8 cellular contexts compared by ENCODE assay signal in the genomic region with DNA sequence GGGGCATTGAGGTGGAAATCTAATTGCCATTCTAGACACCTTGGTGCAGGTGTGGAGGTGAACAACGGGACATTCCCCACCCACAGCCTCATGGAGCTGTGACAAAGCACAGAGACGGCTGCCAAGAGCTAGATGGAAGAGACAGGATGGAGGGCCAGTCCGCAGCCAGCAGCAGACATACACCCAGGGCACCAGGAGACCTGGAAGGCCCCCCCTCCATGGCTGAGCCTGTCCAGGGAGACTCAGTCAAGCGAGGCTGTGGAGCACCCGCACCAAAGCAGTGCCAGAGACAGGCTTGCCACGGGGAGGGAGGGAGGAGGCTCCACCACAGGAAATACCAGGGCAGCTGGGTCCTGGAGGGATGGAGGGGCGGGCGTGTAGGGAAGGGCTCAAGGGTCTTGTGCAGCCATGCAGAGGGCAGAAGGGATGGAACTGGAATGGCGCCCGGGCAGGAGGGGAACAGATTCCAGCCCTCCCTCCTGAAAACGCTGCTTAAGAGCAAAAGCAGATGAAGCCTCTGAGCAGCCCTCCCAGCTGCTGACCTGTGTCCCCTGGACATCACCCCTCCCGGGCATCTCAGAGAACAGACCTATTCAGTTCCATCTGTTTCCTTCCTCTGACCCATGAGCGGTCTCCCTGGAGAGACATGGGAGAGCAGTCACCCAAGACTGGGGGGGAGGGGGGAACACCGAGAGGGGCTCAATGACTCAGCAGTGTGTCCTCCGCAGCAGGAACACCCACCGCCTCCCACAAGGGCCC. TPM values are rescaled to one million over a fixed set of nuclear protein-coding genes. Genes with fewer than 3 reads are reported as not detected.
DNase-seq lines count a peak whose midpoint lies in the region; ATAC-seq and TF ChIP-seq lines count a peak whose summit lies in the region.

No MANE protein-coding gene starts in this region.

- CTCF ChIA-PET in activated B cell treated with CpG ODN at 0.5 μM for 24 hours (lab: Charles Lee), result no interaction called here

- TF ChIP-seq POLR2A in sigmoid colon (IDR thresholded peaks at IDR 0.05), result no peak

- no peaks in the 10 kb centered on the region for H3K36me3 ChIP-seq in heart right ventricle
- no peaks in the 10 kb centered on the region for H3K36me3 ChIP-seq in sigmoid colon

- no peaks in the 10 kb centered on the region for H3K9me3 ChIP-seq in heart right ventricle
- no peaks in the 10 kb centered on the region for H3K9me3 ChIP-seq in sigmoid colon

- H3K27ac Mint-ChIP-seq in activated B cell treated with CpG ODN at 0.5 μM for 24 hours, result peak overlapping the region; percentile 65

- peak; percentile 45 for ATAC-seq in activated B cell treated with CpG ODN at 0.5 μM for 24 hours (ENCODE audit: low read depth)
- peak; percentile 22 to 58 (median 42) for ATAC-seq in heart right ventricle
- no peak for ATAC-seq in HG03108 (IDR thresholded peaks at IDR 0.05; ENCODE audit: unreplicated experiment)
- ATAC-seq in GM18502 (IDR thresholded peaks at IDR 0.05; ENCODE audit: poor library complexity, unreplicated experiment), result no peak

- H3K27me3 Mint-ChIP-seq in activated B cell treated with CpG ODN at 0.5 μM for 24 hours, result no peaks in the 10 kb centered on the region

- DNase-seq in stimulated activated CD4-positive, alpha-beta T cell treated with anti-CD3 and anti-CD28 coated beads, Interleukin-4, amount 100 ng/mL, for 1 hour, result peak; percentile 27
- DNase-seq in stimulated activated CD4-positive, alpha-beta T cell treated with anti-CD3 and anti-CD28 coated beads, Interleukin-2, amount 100 ng/mL, for 24 hours, result no peak
- no peak for DNase-seq in activated B cell treated with CpG ODN at 0.5 μM for 24 hours
- DNase-seq in heart right ventricle, result peak; percentile 38 to 66
- DNase-seq in sigmoid colon, result peak; percentile 78
- DNase-seq in LoVo (ENCODE audit: low spot score), result no peak

- POLR2A ChIA-PET in activated B cell treated with CpG ODN at 0.5 μM for 24 hours (lab: Charles Lee), result interaction anchor here (0.5 to 1.8 kb wide), 6 partner anchors 8 to 675 kb away, joined by 3 to 4 read pairs (median 3); no protein-coding TSS in a partner anchor

- H3K27me3 ChIP-seq in heart right ventricle (no peaks in the 10 kb centered on the region), sigmoid colon (no peaks in the 10 kb centered on the region)

- intact Hi-C loops in activated B cell treated with CpG ODN at 0.5 μM for 24 hours (cut with micrococcal nuclease) (no loop called here), heart right ventricle (cut with DNase I) (no loop called here), sigmoid colon (cut with DNase I) (no loop called here)

- TF ChIP-seq CTCF in activated B cell treated with CpG ODN at 0.5 μM for 24 hours (IDR thresholded peaks at IDR 0.05) (no peak), heart right ventricle (IDR thresholded peaks at IDR 0.05) (no peak), sigmoid colon (IDR thresholded peaks at IDR 0.05) (no peak)

- TF ChIP-seq EP300 in sigmoid colon (IDR thresholded peaks at IDR 0.05), result no peak

- H3K4me1 ChIP-seq in heart right ventricle (peaks cover 28 to 99% (median 76%) of the 10 kb centered on the region in 9 donors), sigmoid colon (peaks cover 2 to 51% (median 41%) of the 10 kb centered on the region in 4 donors)

- peaks cover 8% of the 10 kb centered on the region for H3K36me3 Mint-ChIP-seq in activated B cell treated with CpG ODN at 0.5 μM for 24 hours (ENCODE audit: low read depth)

- peak overlapping the region; percentile 66 to 90 (median 72) for H3K27ac ChIP-seq in heart right ventricle
- peak overlapping the region; percentile 58 to 71 (median 64) for H3K27ac ChIP-seq in sigmoid colon

- H3K4me3 Mint-ChIP-seq in activated B cell treated with CpG ODN at 0.5 μM for 24 hours, result peak overlapping the region; percentile 66

- 7 to 13% methylated on average over 15 to 16 of the region's 16 CpGs for WGBS in heart right ventricle, 2 donors
- WGBS in sigmoid colon, 2 donors, result 26 to 58% methylated on average over 16 of the region's 16 CpGs

- peaks cover 64% of the 10 kb centered on the region for H3K4me1 Mint-ChIP-seq in activated B cell treated with CpG ODN at 0.5 μM for 24 hours

- H3K9me3 Mint-ChIP-seq in activated B cell treated with CpG ODN at 0.5 μM for 24 hours, result no peaks in the 10 kb centered on the region

- H3K4me3 ChIP-seq in heart right ventricle, result peak overlapping the region in 6 of 10 donors; percentile 10 to 24 (median 18)
- peak overlapping the region in 1 of 4 donors; percentile 23 for H3K4me3 ChIP-seq in sigmoid colon

RNA-seq across cellular contexts. Expression of a gene that starts 14.4 kb away (rescaled TPM):
- total RNA-seq in activated B cell treated with CpG ODN at 0.5 μM for 24 hours (81.0 and 86.3 TPM in 2 replicates), heart right ventricle (10 to 100 TPM; 46.9 to 70.1 (median 57.4) TPM), sigmoid colon (10 to 100 TPM; 15.0 to 38.2 (median 17.9) TPM)
- polyA plus RNA-seq in heart right ventricle (10 to 100 TPM; 41.3 to 79.7 TPM), sigmoid colon (10 to 100 TPM; 14.4 to 25.6 (median 15.7) TPM)

RNA-seq across cellular contexts. Expression of a gene that starts 38.6 kb away (rescaled TPM):
- total RNA-seq in activated B cell treated with CpG ODN at 0.5 μM for 24 hours, result not detected in 2 replicates
- under 1 TPM in 1 of 10 donors, not detected in 9; 0.22 TPM for total RNA-seq in heart right ventricle
- not detected for polyA plus RNA-seq in heart right ventricle
- not detected for total RNA-seq in sigmoid colon
- polyA plus RNA-seq in sigmoid colon, result not detected

RNA-seq across cellular contexts. Expression of a gene that starts 38.8 kb away (rescaled TPM):
- 5.9 and 7.1 TPM in 2 replicates for total RNA-seq in activated B cell treated with CpG ODN at 0.5 μM for 24 hours
- total RNA-seq in heart right ventricle, result 1 to 10 TPM; 1.6 to 3.5 (median 2.9) TPM
- 1 to 10 TPM; 3.0 to 4.1 TPM for polyA plus RNA-seq in heart right ventricle
- total RNA-seq in sigmoid colon, result 1 to 10 TPM; 3.8 to 10.0 (median 5.7) TPM
- 1 to 10 TPM; 1.8 to 3.8 (median 1.8) TPM for polyA plus RNA-seq in sigmoid colon

Comparison
In these comparisons a context has a peak if more than half of its experiments do, and no peak if none do; other contexts are left out.
1. DNase-seq: peak in stimulated activated CD4-positive, alpha-beta T cell treated with anti-CD3 and anti-CD28 coated beads, Interleukin-4, amount 100 ng/mL, for 1 hour (single experiment), heart right ventricle (2 of 2) and sigmoid colon (single experiment); none in stimulated activated CD4-positive, alpha-beta T cell treated with anti-CD3 and anti-CD28 coated beads, Interleukin-2, amount 100 ng/mL, for 24 hours (0 of 2), activated B cell treated with CpG ODN at 0.5 μM for 24 hours (single experiment) and LoVo (single experiment).
2. ATAC-seq: peak in activated B cell treated with CpG ODN at 0.5 μM for 24 hours (single experiment) and heart right ventricle (8 of 8); none in HG03108 (single experiment) and GM18502 (single experiment).